Comparison of ENCODE assay signal across 1 cellular context in the genomic region with DNA sequence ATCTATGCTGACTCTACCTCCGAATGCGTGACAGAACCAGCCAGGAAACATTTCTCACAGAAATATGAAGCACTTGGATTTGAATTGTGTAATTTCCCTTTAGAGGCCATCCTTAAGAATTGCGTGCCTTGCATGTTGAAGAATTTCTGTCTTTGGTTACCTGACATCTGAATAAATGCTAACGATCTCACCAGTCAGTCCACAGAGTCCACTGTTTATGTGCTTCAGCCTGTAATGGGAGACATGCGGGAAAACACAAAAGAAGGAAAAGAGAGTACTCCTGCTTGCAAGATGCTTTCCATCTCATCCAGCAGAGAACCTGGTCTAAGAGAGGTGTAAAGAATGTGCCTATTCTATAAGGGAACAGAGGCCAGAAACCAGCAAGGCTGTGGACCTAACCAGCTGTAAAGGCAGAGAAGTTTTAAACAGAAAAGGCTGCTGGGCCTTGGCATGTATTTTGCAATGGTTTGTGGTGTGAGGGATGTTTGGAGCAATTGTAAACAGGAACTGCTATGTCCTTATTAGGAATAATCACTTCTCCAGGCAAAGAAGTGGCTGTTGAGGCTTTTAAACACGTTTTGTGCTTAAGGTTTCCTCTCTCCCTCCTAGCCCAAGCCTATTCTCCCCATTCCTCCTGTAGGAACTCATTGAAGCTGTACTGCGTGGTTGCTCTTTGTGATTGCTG.
TF ChIP-seq lines count a peak whose summit lies in the region.

No MANE protein-coding gene starts in this region.

TF ChIP-seq in IMR-90, 13 proteins besides CTCF, POLR2A, EP300 and RAD21 (continued from another document):
- no peak for TF ChIP-seq SMC3 (IDR thresholded peaks at IDR 0.05; ENCODE audit: low read depth, low read length)
- TF ChIP-seq NFE2L2 (IDR thresholded peaks at IDR 0.05; ENCODE audit: low read depth, low read length): no peak
- no peak for TF ChIP-seq FOS (IDR thresholded peaks at IDR 0.05; ENCODE audit: low read depth, low read length)
- TF ChIP-seq RFX5 (IDR thresholded peaks at IDR 0.05; ENCODE audit: low read depth, low read length): no peak
- TF ChIP-seq CEBPB (IDR thresholded peaks at IDR 0.05; ENCODE audit: low read depth, low read length): peak; percentile 86
- TF ChIP-seq MXI1 (IDR thresholded peaks at IDR 0.05; ENCODE audit: borderline replicate concordance, low read depth, low read length): no peak
- 0 out of 2 replicates have a peak, but pooled peaks have one; percentile 26 for TF ChIP-seq ELK1 (IDR thresholded peaks at IDR 0.05; ENCODE audit: borderline replicate concordance, low read depth, low read length)
- no peak for TF ChIP-seq MAFK (IDR thresholded peaks at IDR 0.05; ENCODE audit: low read depth, low read length)
- TF ChIP-seq CHD1 (IDR thresholded peaks at IDR 0.05; ENCODE audit: low read depth, low read length): no peak
- no peak for TF ChIP-seq BHLHE40 (IDR thresholded peaks at IDR 0.05; ENCODE audit: low read depth, low read length)
- no peak for TF ChIP-seq RCOR1 (IDR thresholded peaks at IDR 0.05; ENCODE audit: insufficient replicate concordance, low read length)
- TF ChIP-seq, protein P1, sequence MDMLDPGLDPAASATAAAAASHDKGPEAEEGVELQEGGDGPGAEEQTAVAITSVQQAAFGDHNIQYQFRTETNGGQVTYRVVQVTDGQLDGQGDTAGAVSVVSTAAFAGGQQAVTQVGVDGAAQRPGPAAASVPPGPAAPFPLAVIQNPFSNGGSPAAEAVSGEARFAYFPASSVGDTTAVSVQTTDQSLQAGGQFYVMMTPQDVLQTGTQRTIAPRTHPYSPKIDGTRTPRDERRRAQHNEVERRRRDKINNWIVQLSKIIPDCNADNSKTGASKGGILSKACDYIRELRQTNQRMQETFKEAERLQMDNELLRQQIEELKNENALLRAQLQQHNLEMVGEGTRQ (IDR thresholded peaks at IDR 0.05; ENCODE audit: low read depth, low read length): no peak
TF ChIP-seq in IMR-90: peak in this region for 2.
